In genomic region chr1:150971583-150972416, GRCh38 we compare ENCODE assay signal across 8 cellular contexts. TPM values are rescaled to one million over a fixed set of nuclear protein-coding genes. Genes with fewer than 3 reads are reported as not detected.
DNase-seq lines count a peak whose midpoint lies in the region; ATAC-seq and TF ChIP-seq lines count a peak whose summit lies in the region.

No MANE protein-coding gene starts in this region.

- peak overlapping the region; percentile 93 for H3K27ac Mint-ChIP-seq in WTC11

- peak; percentile 14 for ATAC-seq in WTC11
- ATAC-seq in heart right ventricle = peak in 3 of 8 donors; percentile 1 to 22 (median 7)

- peak overlapping the region in 6 of 10 donors; percentile 12 to 96 (median 90) for H3K4me3 ChIP-seq in heart right ventricle
- H3K4me3 ChIP-seq in skeletal muscle cell (ENCODE audit: low read depth, low read length) = peak overlapping the region; percentile 6
- H3K4me3 ChIP-seq in lower leg skin (ENCODE audit: low read depth, poor library complexity, severe bottlenecking) = no peak overlapping the region

- peak; percentile 58 for DNase-seq in HCEC 1CT
- peak; percentile 50 for DNase-seq in WTC11 (ENCODE audit: low spot score)
- no peak for DNase-seq in heart right ventricle
- no peak for DNase-seq in skeletal muscle cell (ENCODE audit: low read depth)
- no peak for DNase-seq in NCI-H1694 (lab: John Stamatoyannopoulos, UW)
- no peak for DNase-seq in AG20443 (ENCODE audit: low spot score)
- DNase-seq in NCI-H187 treated with DMSO at 0.1 percent for 48 hours (lab: John Stamatoyannopoulos, UW) = no peak
- no peak for DNase-seq in lower leg skin (ENCODE audit: low spot score in 2 of 2)

- peaks cover 0 to 26% (median 18%) of the 10 kb centered on the region in 9 donors for H3K36me3 ChIP-seq in heart right ventricle

- peaks cover 3% of the 10 kb centered on the region; the same call in 1 of the 2 replicates for H3K27me3 Mint-ChIP-seq in WTC11 (ENCODE audit: low read depth)

- TF ChIP-seq POLR2A in lower leg skin (IDR thresholded peaks at IDR 0.05) = no peak

- peaks cover 25 to 56% (median 48%) of the 10 kb centered on the region in 9 donors for H3K4me1 ChIP-seq in heart right ventricle

- intact Hi-C loops in heart right ventricle (cut with DNase I) (loop anchor here in 4 of 10 donors (5.0 to 10.0 kb wide), 3 partner anchors 44 to 347 kb away; partner anchors contain the start of genes SETDB1 (in 3 of the 4), ARNT (in 2 of the 4) and ENSA (in 1 of the 4)), lower leg skin (cut with DNase I; ENCODE audit: low total_unique reads) (no loop called here)

- POLR2A ChIA-PET in WTC11 (lab: Charles Lee) = interaction anchor here (0.7 to 1.0 kb wide), 2 partner anchors 34 to 342 kb away, joined by 4 to 6 read pairs; partner anchors contain the start of genes ENSA and MINDY1

- no peaks in the 10 kb centered on the region for H3K27me3 ChIP-seq in heart right ventricle

- H3K9me3 ChIP-seq in heart right ventricle = no peaks in the 10 kb centered on the region

- H3K36me3 Mint-ChIP-seq in WTC11 = peaks cover 22% of the 10 kb centered on the region

- H3K27ac ChIP-seq in heart right ventricle = peak overlapping the region; percentile 11 to 98 (median 96)

- H3K4me3 Mint-ChIP-seq in WTC11 = peak overlapping the region; percentile 74

- WGBS in heart right ventricle, 2 donors = 56 to 57% methylated on average over 6 of the region's 6 CpGs
- WGBS in lower leg skin, 2 donors = 60 to 75% methylated on average over 6 of the region's 6 CpGs

- CTCF ChIA-PET in WTC11 (lab: Charles Lee) = interaction anchor here (0.5 to 1.5 kb wide), 6 partner anchors 9 to 80 kb away, joined by 3 to 16 read pairs (median 5); partner anchors contain the start of gene ANXA9

- peaks cover 52% of the 10 kb centered on the region for H3K4me1 Mint-ChIP-seq in WTC11

- H3K9me3 Mint-ChIP-seq in WTC11 = no peaks in the 10 kb centered on the region

- TF ChIP-seq CTCF in WTC11 (IDR thresholded peaks at IDR 0.05) = no peak
- TF ChIP-seq CTCF in heart right ventricle (IDR thresholded peaks at IDR 0.05) = peak in 1 of 9 donors; percentile 8
- TF ChIP-seq CTCF in lower leg skin (IDR thresholded peaks at IDR 0.05) = no peak

TF ChIP-seq in WTC11, 78 proteins besides CTCF, POLR2A, EP300 and RAD21:
- TF ChIP-seq ZNF423 (CRISPR knock-in tag; IDR thresholded peaks at IDR 0.05) (peak; percentile 82; the same call in 1 of the 2 replicates), ZNF532 (CRISPR knock-in tag; IDR thresholded peaks at IDR 0.05; ENCODE audit: borderline replicate concordance) (no peak), TEAD1 (CRISPR knock-in tag; IDR thresholded peaks at IDR 0.05) (0 out of 2 replicates have a peak, but pooled peaks have one; percentile 69), ATF1 (CRISPR knock-in tag; IDR thresholded peaks at IDR 0.05) (no peak), ELF4 (CRISPR knock-in tag; IDR thresholded peaks at IDR 0.05; ENCODE audit: low read depth) (no peak), PREB (CRISPR knock-in tag; IDR thresholded peaks at IDR 0.05; ENCODE audit: borderline replicate concordance) (no peak), STAT6 (CRISPR knock-in tag; conservative IDR thresholded peaks at IDR 0.05; ENCODE audit: low read depth) (no peak)

RNA-seq across cellular contexts. Expression of gene CERS2, which starts 2.8 kb away (rescaled TPM):
- total RNA-seq in WTC11 (2021) (182 to 203 TPM (median 200 TPM) in 3 replicates), heart right ventricle (10 to 100 TPM; 56.5 to 99.4 (median 73.5) TPM), lower leg skin (10 to 100 TPM; 28.8 to 50.1 (median 41.3) TPM)
- polyA plus RNA-seq in heart right ventricle = 100 to 1,000 TPM in 1 of 2 donors, 10 to 100 TPM in 1; 79.2 to 104 TPM

RNA-seq across cellular contexts. Expression of gene ANXA9, which starts 10.3 kb away (rescaled TPM):
- total RNA-seq in WTC11 (2021) = 1.5 to 1.6 TPM (median 1.6 TPM) in 3 replicates
- total RNA-seq in heart right ventricle = under 1 TPM in 4 of 10 donors, not detected in 6; 0.15 to 0.36 (median 0.20) TPM
- under 1 TPM; 0.06 to 0.15 TPM for polyA plus RNA-seq in heart right ventricle
- 100 to 1,000 TPM in 1 of 4 donors, 10 to 100 TPM in 3; 55.1 to 103 (median 82.4) TPM for total RNA-seq in lower leg skin

RNA-seq across cellular contexts. Expression of gene MINDY1, which starts 34.9 kb away (rescaled TPM):
- 10.1 to 11.2 TPM (median 11.0 TPM) in 3 replicates for total RNA-seq in WTC11 (2021)
- total RNA-seq in heart right ventricle = 10 to 100 TPM; 40.7 to 70.6 (median 55.7) TPM
- 10 to 100 TPM in 1 of 2 donors, 1 to 10 TPM in 1; 9.8 to 18.7 TPM for polyA plus RNA-seq in heart right ventricle
- 10 to 100 TPM; 28.5 to 36.6 (median 30.8) TPM for total RNA-seq in lower leg skin

RNA-seq across cellular contexts. Expression of gene PRUNE1, which starts 36.4 kb away (rescaled TPM):
- total RNA-seq in WTC11 (2021) (24.5 to 29.6 TPM (median 28.5 TPM) in 3 replicates), heart right ventricle (10 to 100 TPM; 37.5 to 50.1 (median 46.0) TPM), lower leg skin (10 to 100 TPM; 12.9 to 30.7 (median 22.9) TPM)
- 10 to 100 TPM; 11.5 to 24.4 TPM for polyA plus RNA-seq in heart right ventricle

RNA-seq across cellular contexts. Expression of gene SETDB1, which starts 45.6 kb away (rescaled TPM):
- total RNA-seq in WTC11 (2021) (48.1 to 53.1 TPM (median 48.8 TPM) in 3 replicates), heart right ventricle (10 to 100 TPM; 14.5 to 23.8 (median 17.6) TPM), lower leg skin (10 to 100 TPM; 23.5 to 38.1 (median 32.8) TPM)
- 10 to 100 TPM in 1 of 2 donors, 1 to 10 TPM in 1; 9.1 to 20.9 TPM for polyA plus RNA-seq in heart right ventricle

Comparison
In these comparisons a context has a peak if more than half of its experiments do, and no peak if none do; other contexts are left out.
1. DNase-seq: peak in HCEC 1CT (single experiment) and WTC11 (single experiment); none in heart right ventricle (0 of 2), skeletal muscle cell (single experiment), NCI-H1694 (single experiment), AG20443 (single experiment), NCI-H187 treated with DMSO at 0.1 percent for 48 hours (single experiment) and lower leg skin (0 of 2).
2. RNA of gene ANXA9, which starts 10.3 kb away (total RNA-seq): 55.1 to 103 TPM in lower leg skin; 1.5 to 1.6 TPM in WTC11 and 0.15 to 0.36 TPM in heart right ventricle; every median in the first group is over 10 times any median in the second.